8 cellular contexts compared by ENCODE assay signal in genomic region chr17:43983515-43984411, GRCh38. TPM values are rescaled to one million over a fixed set of nuclear protein-coding genes. Genes with fewer than 3 reads are reported as not detected.
DNase-seq lines count a peak whose midpoint lies in the region; ATAC-seq and TF ChIP-seq lines count a peak whose summit lies in the region.

No MANE protein-coding gene starts in this region.

- no peak for TF ChIP-seq CTCF in suprapubic skin (IDR thresholded peaks at IDR 0.05)

- no peaks in the 10 kb centered on the region for H3K9me3 ChIP-seq in suprapubic skin

- peaks cover 64% of the 10 kb centered on the region for H3K27me3 Mint-ChIP-seq in T-helper 2 cell treated with Interferon-gamma antibody and Interleukin-4, amounts not matched to agents 5 μg/mL and 100 μg/mL, for 36 hours (ENCODE audit: low read depth)
- peaks cover 64% of the 10 kb centered on the region for H3K27me3 Mint-ChIP-seq in activated naive CD8-positive, alpha-beta T cell treated with anti-CD3 and anti-CD28 coated beads, Interleukin-2, amount 50 U/mL, for 24 hours

- no peaks in the 10 kb centered on the region for H3K9me3 Mint-ChIP-seq in T-helper 2 cell treated with Interferon-gamma antibody and Interleukin-4, amounts not matched to agents 5 μg/mL and 100 μg/mL, for 36 hours
- no peaks in the 10 kb centered on the region for H3K9me3 Mint-ChIP-seq in activated naive CD8-positive, alpha-beta T cell treated with anti-CD3 and anti-CD28 coated beads, Interleukin-2, amount 50 U/mL, for 24 hours

- TF ChIP-seq POLR2A in suprapubic skin (IDR thresholded peaks at IDR 0.05) = no peak

- peaks cover 53% of the 10 kb centered on the region for H3K27me3 ChIP-seq in suprapubic skin

- intact Hi-C loops in left colon (cut with DNase I, micrococcal nuclease) = no loop called here

- TF ChIP-seq EP300 in suprapubic skin (IDR thresholded peaks at IDR 0.05) = no peak

- no peak overlapping the region for H3K27ac Mint-ChIP-seq in T-helper 2 cell treated with Interferon-gamma antibody and Interleukin-4, amounts not matched to agents 5 μg/mL and 100 μg/mL, for 36 hours
- H3K27ac Mint-ChIP-seq in activated naive CD8-positive, alpha-beta T cell treated with anti-CD3 and anti-CD28 coated beads, Interleukin-2, amount 50 U/mL, for 24 hours = no peak overlapping the region

- no peak for ATAC-seq in activated naive CD8-positive, alpha-beta T cell treated with anti-CD3 and anti-CD28 coated beads, Interleukin-2, amount 50 U/mL, for 24 hours
- ATAC-seq in left colon (peak; percentile 94), GM19395 (IDR thresholded peaks at IDR 0.05; ENCODE audit: unreplicated experiment) (no peak)

- H3K4me3 Mint-ChIP-seq in T-helper 2 cell treated with Interferon-gamma antibody and Interleukin-4, amounts not matched to agents 5 μg/mL and 100 μg/mL, for 36 hours = peak overlapping the region; percentile 52
- peak overlapping the region; percentile 21 for H3K4me3 Mint-ChIP-seq in activated naive CD8-positive, alpha-beta T cell treated with anti-CD3 and anti-CD28 coated beads, Interleukin-2, amount 50 U/mL, for 24 hours

- no peaks in the 10 kb centered on the region for H3K4me1 Mint-ChIP-seq in T-helper 2 cell treated with Interferon-gamma antibody and Interleukin-4, amounts not matched to agents 5 μg/mL and 100 μg/mL, for 36 hours (ENCODE audit: low read depth)
- H3K4me1 Mint-ChIP-seq in activated naive CD8-positive, alpha-beta T cell treated with anti-CD3 and anti-CD28 coated beads, Interleukin-2, amount 50 U/mL, for 24 hours = no peaks in the 10 kb centered on the region

- H3K27ac ChIP-seq in suprapubic skin = no peak overlapping the region

- H3K36me3 ChIP-seq in suprapubic skin = no peaks in the 10 kb centered on the region

- 7% methylated on average over 24 of the region's 78 CpGs for WGBS in suprapubic skin

- no peaks in the 10 kb centered on the region for H3K36me3 Mint-ChIP-seq in T-helper 2 cell treated with Interferon-gamma antibody and Interleukin-4, amounts not matched to agents 5 μg/mL and 100 μg/mL, for 36 hours (ENCODE audit: low read depth)
- H3K36me3 Mint-ChIP-seq in activated naive CD8-positive, alpha-beta T cell treated with anti-CD3 and anti-CD28 coated beads, Interleukin-2, amount 50 U/mL, for 24 hours (ENCODE audit: low read depth) = no peaks in the 10 kb centered on the region

- peaks cover 10% of the 10 kb centered on the region for H3K4me1 ChIP-seq in suprapubic skin

- peak overlapping the region; percentile 45 for H3K4me3 ChIP-seq in suprapubic skin

- no peak for DNase-seq in T-helper 2 cell treated with Interferon-gamma antibody and Interleukin-4, amounts not matched to agents 5 μg/mL and 100 μg/mL, for 36 hours (ENCODE audit: low spot score)
- DNase-seq in T-helper 2 cell = no peak
- no peak for DNase-seq in activated naive CD8-positive, alpha-beta T cell treated with anti-CD3 and anti-CD28 coated beads, Interleukin-2, amount 50 U/mL, for 24 hours
- peak in 1 of 2 donors; percentile 61 for DNase-seq in left colon
- DNase-seq in suprapubic skin (ENCODE audit: low spot score in 2 of 2) = no peak
- DNase-seq in putamen (ENCODE audit: low spot score) = no peak
- no peak for DNase-seq in NCI-H510A (lab: John Stamatoyannopoulos, UW)

RNA-seq across cellular contexts. Expression of gene NAGS, which starts 20.7 kb away (rescaled TPM):
- total RNA-seq in left colon = 10 to 100 TPM in 1 of 2 donors, 1 to 10 TPM in 1; 9.2 to 13.8 TPM
- total RNA-seq in suprapubic skin = 1 to 10 TPM in 2 of 4 donors, under 1 TPM in 2; 0.73 to 1.9 (median 0.99) TPM

RNA-seq across cellular contexts. Expression of gene PYY, which starts 30.0 kb away (rescaled TPM):
- 10 to 100 TPM; 61.2 to 79.7 TPM for total RNA-seq in left colon
- total RNA-seq in suprapubic skin = not detected

RNA-seq across cellular contexts. Expression of gene TMEM101, which starts 31.0 kb away (rescaled TPM):
- total RNA-seq in left colon = 10 to 100 TPM; 25.9 to 30.4 TPM
- total RNA-seq in suprapubic skin = 10 to 100 TPM; 20.7 to 48.5 (median 43.6) TPM

RNA-seq across cellular contexts. Expression of gene PPY, which starts 41.5 kb away (rescaled TPM):
- total RNA-seq in left colon (1 to 10 TPM in 1 of 2 donors, not detected in 1; 2.0 TPM), suprapubic skin (not detected)

Comparison
In these comparisons a context has a peak if more than half of its experiments do, and no peak if none do; other contexts are left out.
1. RNA of gene PYY, which starts 30.0 kb away (total RNA-seq): 61.2 to 79.7 TPM in left colon; not detected in suprapubic skin; every median in the first group is over 10 times any median in the second.